Comparison of ENCODE assay signal across 9 cellular contexts in genomic region chr15:99433026-99433756, GRCh38.
A peak's percentile ranks its signal among the peaks of the same experiment; 100 is the strongest.
DNase-seq lines count a peak whose midpoint lies in the region; ATAC-seq and TF ChIP-seq lines count a peak whose summit lies in the region.
"Had no signal": no experiment of that assay in that cellular context is flagged by ENCODE, and none has a peak within 500 bp of the region (broad histone marks: within the 10 kb centered on the region; RNA-seq: fewer than 3 reads in every experiment).

No MANE protein-coding gene starts in this region.

- no TSS peak for BruUV-seq in PC-3 (replicated peaks; lab: Mats Ljungman, UMichigan)

- intact Hi-C loops in PC-3 (cut with micrococcal nuclease) = no loop called here
- intact Hi-C loops in heart right ventricle (cut with DNase I) = loop anchor here in 3 of 10 donors (2.0 to 10.0 kb wide), 2 partner anchors 20 to 132 kb away; partner anchors contain the start of gene MEF2A (in 2 of the 3)

- peak; percentile 11 for DNase-seq in PC-3
- peak in 1 of 2 donors; percentile 60 for DNase-seq in heart right ventricle
- peak; percentile 8 for DNase-seq in stimulated activated naive CD4-positive, alpha-beta T cell treated with Interleukin-2 at 50 U/mL for 16 hours (lab: John Stamatoyannopoulos, UW)
- no peak for DNase-seq in NCI-H146 treated with DMSO at 0.1 percent for 48 hours (lab: John Stamatoyannopoulos, UW; ENCODE audit: unreplicated experiment)
- DNase-seq in NCI-H345 (lab: John Stamatoyannopoulos, UW) = no peak
- no peak for DNase-seq in occipital lobe (lab: John Stamatoyannopoulos, UW)
- DNase-seq: activated CD4-positive, alpha-beta memory T cell treated with anti-CD3 and anti-CD28 coated beads for 36 hours had no signal

- no peak overlapping the region for H2AFZ ChIP-seq in PC-3 (ENCODE audit: low read length)

- no peak for TF ChIP-seq CTCF in PC-3 (conservative IDR thresholded peaks at IDR 0.05; ENCODE audit: low read depth, low read length)
- peak in 1 of 9 donors; percentile 13 for TF ChIP-seq CTCF in heart right ventricle (IDR thresholded peaks at IDR 0.05)

- no peaks in the 10 kb centered on the region for H3K79me2 ChIP-seq in PC-3 (ENCODE audit: low read length)

- 0 out of 2 replicates have a peak overlapping the region, but pooled peaks have one; percentile 12 for H3K27ac ChIP-seq in PC-3 (ENCODE audit: low read length)
- peak overlapping the region in 9 of 10 donors; percentile 56 to 81 (median 72) for H3K27ac ChIP-seq in heart right ventricle

- H4K20me1 ChIP-seq in PC-3 (ENCODE audit: low read length) = no peaks in the 10 kb centered on the region

- POLR2A ChIA-PET in PC-3 (lab: Charles Lee; ENCODE audit: unreplicated experiment) = no interaction called here

- WGBS in heart right ventricle, 2 donors = 33 to 36% methylated on average over 14 of the region's 14 CpGs

- no peak overlapping the region for H3K4me3 ChIP-seq in PC-3 (ENCODE audit: low read length)
- H3K4me3 ChIP-seq in heart right ventricle = no peak overlapping the region

- no peaks in the 10 kb centered on the region for H3F3A ChIP-seq in PC-3 (ENCODE audit: low read length, unreplicated experiment)

- H3K4me1 ChIP-seq in PC-3 (ENCODE audit: insufficient read depth, low read length) (peaks cover 26% of the 10 kb centered on the region), heart right ventricle (peaks cover 22 to 65% (median 53%) of the 10 kb centered on the region in 9 donors)

- H3K36me3 ChIP-seq in PC-3 (ENCODE audit: low read depth, low read length) (no peaks in the 10 kb centered on the region), heart right ventricle (no peaks in the 10 kb centered on the region)

- CTCF ChIA-PET in PC-3 (lab: Charles Lee) = no interaction called here

- H3K4me2 ChIP-seq in PC-3 (ENCODE audit: low read length) = no peak overlapping the region

- ATAC-seq in GM19372 (IDR thresholded peaks at IDR 0.05; ENCODE audit: low read depth, unreplicated experiment) = peak; percentile 49
- no peak for ATAC-seq in PC-3
- peak; percentile 44 to 78 (median 60) for ATAC-seq in heart right ventricle
- no peak for ATAC-seq in HG03139 (IDR thresholded peaks at IDR 0.05; ENCODE audit: unreplicated experiment)

- H3K9ac ChIP-seq in PC-3 (ENCODE audit: low read length) = no peak overlapping the region

- no peaks in the 10 kb centered on the region for H3K9me2 ChIP-seq in PC-3 (replicated peaks; ENCODE audit: low read length)

- H3K27me3 ChIP-seq in PC-3 (ENCODE audit: low read length) (no peaks in the 10 kb centered on the region), heart right ventricle (no peaks in the 10 kb centered on the region)

- H3K9me3 ChIP-seq in PC-3 (ENCODE audit: low read length) (no peaks in the 10 kb centered on the region), heart right ventricle (no peaks in the 10 kb centered on the region)

Comparison
In these comparisons a context has a peak if more than half of its experiments do, and no peak if none do; other contexts are left out.
1. ATAC-seq: peak in GM19372 (single experiment) and heart right ventricle (8 of 8); none in PC-3 (single experiment) and HG03139 (single experiment).
2. DNase-seq: peak in PC-3 (single experiment) and stimulated activated naive CD4-positive, alpha-beta T cell treated with Interleukin-2 at 50 U/mL for 16 hours (single experiment); none in NCI-H146 treated with DMSO at 0.1 percent for 48 hours (single experiment), NCI-H345 (single experiment) and occipital lobe (single experiment).